In the genomic region with DNA sequence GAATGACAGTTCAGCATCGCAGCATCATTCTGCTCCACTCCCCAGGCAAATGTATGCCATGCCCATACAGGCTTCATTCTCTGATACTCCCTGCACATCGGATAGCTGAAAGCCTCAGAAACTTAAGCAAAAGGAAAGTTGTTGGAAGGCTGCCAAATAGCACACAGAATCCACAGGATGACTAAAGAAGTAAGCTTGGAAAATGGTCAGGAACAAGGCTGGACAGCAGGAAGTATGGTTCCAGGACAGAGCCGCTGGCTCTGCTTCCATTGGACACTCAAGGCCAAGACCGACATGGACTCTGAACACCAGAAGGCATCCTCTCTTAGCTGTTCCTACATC, we compare ENCODE assay signal across 18 cellular contexts.
DNase-seq lines count a peak whose midpoint lies in the region; ATAC-seq and FAIRE-seq lines count a peak whose summit lies in the region.
"Had no signal": no experiment of that assay in that cellular context is flagged by ENCODE, and none has a peak within 500 bp of the region (broad histone marks: within the 10 kb centered on the region; RNA-seq: fewer than 3 reads in every experiment).

No MANE protein-coding gene starts in this region.

- no peaks in the 10 kb centered on the region for H3K4me1 ChIP-seq in HAP-1

- no peaks in the 10 kb centered on the region for H3K36me3 ChIP-seq in HAP-1 (replicated peaks)
- H3K36me3 ChIP-seq: stomach had no signal

- in situ Hi-C loops in HAP-1 (cut with MboI; ENCODE audit: low sequenced_read_pairs), result loop anchor here (25.0 kb wide), 1 partner anchor 548 kb away; no protein-coding TSS in a partner anchor

- no peak overlapping the region for H3K4me3 ChIP-seq in HAP-1
- H3K4me3 ChIP-seq: smooth muscle cell, stomach had no signal

- H3K27me3 ChIP-seq in HAP-1 (ENCODE audit: low read depth), result no peaks in the 10 kb centered on the region
- H3K27me3 ChIP-seq: stomach had no signal

- DNase-seq in DMS 273 (lab: John Stamatoyannopoulos, UW; ENCODE audit: unreplicated experiment) (peak; percentile 8), DMS 273 treated with DMSO at 0.1 percent for 48 hours (lab: John Stamatoyannopoulos, UW) (no peak), RCC 7860 (ENCODE audit: low spot score) (peak; percentile 60), dermis blood vessel endothelial cell (peak; percentile 78), pulmonary artery endothelial cell (ENCODE audit: low read depth, low spot score) (peak; percentile 50), HAP-1 (ENCODE audit: low spot score in 2 of 2) (no peak)
- no peak for DNase-seq in stimulated activated CD4-positive, alpha-beta T cell treated with anti-CD3 and anti-CD28 coated beads, Interleukin-2, amount 100 ng/mL, for 24 hours
- DNase-seq: activated CD8-positive, alpha-beta T cell treated with anti-CD3 and anti-CD28 coated beads, Interleukin-2, amount 10 ng/mL, durations not matched to agents 7 days and 5 days; CD4-positive, alpha-beta T cell; GDM1; islet precursor cell; Karpas-422; NCI-H1436; occipital lobe; stomach; SW 1271 had no signal

- no peaks in the 10 kb centered on the region for H3K9me3 ChIP-seq in HAP-1
- H3K9me3 ChIP-seq: stomach had no signal

- no peak for ATAC-seq in HG03280 (IDR thresholded peaks at IDR 0.05; ENCODE audit: unreplicated experiment)
- ATAC-seq: activated CD8-positive, alpha-beta T cell treated with anti-CD3 and anti-CD28 coated beads, Interleukin-2, amount 10 ng/mL, durations not matched to agents 7 days and 5 days had no signal

- no peak for FAIRE-seq in RCC 7860 (lab: Jason Lieb, UNC)

Comparison
In these comparisons a context has a peak if more than half of its experiments do, and no peak if none do; other contexts are left out.
1. DNase-seq: peak in DMS 273 (single experiment), RCC 7860 (single experiment), dermis blood vessel endothelial cell (single experiment) and pulmonary artery endothelial cell (single experiment); none in DMS 273 treated with DMSO at 0.1 percent for 48 hours (single experiment), stimulated activated CD4-positive, alpha-beta T cell treated with anti-CD3 and anti-CD28 coated beads, Interleukin-2, amount 100 ng/mL, for 24 hours (0 of 2) and HAP-1 (0 of 2).